24 cellular contexts compared by ENCODE assay signal in genomic region chr19:5337886-5338595, GRCh38. TPM values are rescaled to one million over a fixed set of nuclear protein-coding genes. Genes with fewer than 3 reads are reported as not detected.
DNase-seq lines count a peak whose midpoint lies in the region; ATAC-seq and TF ChIP-seq lines count a peak whose summit lies in the region.
"Had no signal": no experiment of that assay in that cellular context is flagged by ENCODE, and none has a peak within 500 bp of the region (broad histone marks: within the 10 kb centered on the region; RNA-seq: fewer than 3 reads in every experiment).

No MANE protein-coding gene starts in this region.

- no peaks in the 10 kb centered on the region for H3K9me3 Mint-ChIP-seq in chondrocyte (ENCODE audit: low read depth)
- no peaks in the 10 kb centered on the region for H3K9me3 Mint-ChIP-seq in nephron
- H3K9me3 Mint-ChIP-seq: activated CD4-positive, alpha-beta memory T cell treated with anti-CD3 and anti-CD28 coated beads, Interleukin-2, amount 10 ng/mL, durations not matched to agents 7 days and 5 days; activated naive CD8-positive, alpha-beta T cell treated with anti-CD3 and anti-CD28 coated beads for 36 hours; activated T-cell treated with anti-CD3 and anti-CD28 coated beads, Interleukin-2, amount 50 U/mL, for 24 hours had no signal

- peaks cover 0 to 75% (median 34%) of the 10 kb centered on the region in 11 experiments; a peak in 17 of 22 replicates for H4K20me1 ChIP-seq in BLaER1 treated with 17β-estradiol and CSF1 and Interleukin-3, amounts not matched to agents 10 nM and 100 nM
- no peaks in the 10 kb centered on the region for H4K20me1 ChIP-seq in mammary epithelial cell (ENCODE audit: insufficient read depth, low read length)

- H3K4me3 Mint-ChIP-seq in chondrocyte (ENCODE audit: unreplicated experiment) (peak overlapping the region; percentile 73), nephron (peak overlapping the region; percentile 47 to 96 (median 72))

- no peaks in the 10 kb centered on the region for H3K36me3 ChIP-seq in BLaER1 treated with 17β-estradiol and CSF1 and Interleukin-3, amounts not matched to agents 10 nM and 100 nM
- peaks cover 8% of the 10 kb centered on the region for H3K36me3 ChIP-seq in HUES6 (ENCODE audit: control insufficient read depth, insufficient read depth, low read length)
- no peaks in the 10 kb centered on the region for H3K36me3 ChIP-seq in mammary epithelial cell (ENCODE audit: insufficient read depth, low read length)
- H3K36me3 ChIP-seq: brain microvascular endothelial cell, left lung, stomach had no signal

- ATAC-seq in SK-N-SH treated with all-trans-retinoic acid at 6 μM for 48 hours = no peak
- ATAC-seq: foreskin keratinocyte, left lung had no signal

- peak overlapping the region in 4 of 10 experiments; percentile 14 to 59 (median 56); a peak in 6 of 20 replicates for H3K4me3 ChIP-seq in BLaER1 treated with 17β-estradiol and CSF1 and Interleukin-3, amounts not matched to agents 10 nM and 100 nM
- H3K4me3 ChIP-seq in HUES6 (ENCODE audit: low read depth, low read length) (peak overlapping the region; percentile 78), mammary epithelial cell (replicated peaks in 1 of 3; ENCODE audit: insufficient read depth in 1 of 3, low read depth in 2 of 3, low read length in 3 of 3) (no peak overlapping the region)
- H3K4me3 ChIP-seq: left lung had no signal

- H3K27me3 Mint-ChIP-seq in chondrocyte (ENCODE audit: low read depth) (peaks cover 5% of the 10 kb centered on the region), nephron (ENCODE audit: low read depth) (peaks cover 73% of the 10 kb centered on the region)

- DNase-seq in chondrocyte (ENCODE audit: low spot score) (no peak), SKM-1 (lab: John Stamatoyannopoulos, UW; ENCODE audit: unreplicated experiment) (no peak), mammary epithelial cell (no peak), epidermal melanocyte (ENCODE audit: insufficient read length, low spot score) (no peak)
- DNase-seq: activated CD4-positive, alpha-beta memory T cell treated with anti-CD3 and anti-CD28 coated beads, Interleukin-2, amount 10 ng/mL, durations not matched to agents 7 days and 5 days; activated naive CD8-positive, alpha-beta T cell treated with anti-CD3 and anti-CD28 coated beads for 36 hours; activated T-cell treated with anti-CD3 and anti-CD28 coated beads, Interleukin-2, amount 50 U/mL, for 24 hours; brain microvascular endothelial cell; CD4-positive, alpha-beta memory T cell; cortex of kidney; foreskin keratinocyte; GOT3; NCI-H1048; NCI-H226; stomach; T-helper 1 cell had no signal

- H3K36me3 Mint-ChIP-seq in chondrocyte (ENCODE audit: low read depth) (no peaks in the 10 kb centered on the region), nephron (ENCODE audit: low read depth) (no peaks in the 10 kb centered on the region)
- H3K36me3 Mint-ChIP-seq: activated naive CD8-positive, alpha-beta T cell treated with anti-CD3 and anti-CD28 coated beads for 36 hours; CD4-positive, alpha-beta memory T cell had no signal

- H3K4me1 Mint-ChIP-seq in chondrocyte (ENCODE audit: low read depth) (peaks cover 6% of the 10 kb centered on the region), nephron (peaks cover 23% of the 10 kb centered on the region)

- H3K4me2 ChIP-seq in BLaER1 treated with 17β-estradiol and CSF1 and Interleukin-3, amounts not matched to agents 10 nM and 100 nM = peak overlapping the region in 10 of 11 experiments; percentile 76 to 91 (median 82); a peak in 19 of 22 replicates
- no peak overlapping the region for H3K4me2 ChIP-seq in mammary epithelial cell (ENCODE audit: insufficient read depth, low read depth, low read length)

- no peak overlapping the region for H2AFZ ChIP-seq in mammary epithelial cell (ENCODE audit: low read depth, low read length)
- H2AFZ ChIP-seq: parathyroid adenoma had no signal

- H3K27me3 ChIP-seq in BLaER1 treated with 17β-estradiol and CSF1 and Interleukin-3, amounts not matched to agents 10 nM and 100 nM = peaks cover 90 to 100% (median 99%) of the 10 kb centered on the region in 11 experiments
- H3K27me3 ChIP-seq in HUES6 (ENCODE audit: control insufficient read depth, insufficient read depth, low read length) (peaks cover 33% of the 10 kb centered on the region), mammary epithelial cell (ENCODE audit: insufficient read depth, low read length) (peaks cover 11% of the 10 kb centered on the region)
- H3K27me3 ChIP-seq: brain microvascular endothelial cell had no signal

- CTCF ChIA-PET in mammary epithelial cell (lab: Charles Lee; ENCODE audit: low non-redundant PET) = no interaction called here

- H3K9ac ChIP-seq in BLaER1 treated with 17β-estradiol and CSF1 and Interleukin-3, amounts not matched to agents 10 nM and 100 nM = peak overlapping the region in 4 of 11 experiments; percentile 43 to 64 (median 54); a peak in 3 of 22 replicates
- H3K9ac ChIP-seq in HUES6 (ENCODE audit: low read length) (peak overlapping the region; percentile 15), mammary epithelial cell (ENCODE audit: insufficient read depth, low read length) (no peak overlapping the region)
- H3K9ac ChIP-seq: parathyroid adenoma had no signal

- WGBS in mammary epithelial cell (ENCODE audit: low coverage, missing lambda C conversion rate) = 85% methylated on average over 18 of the region's 27 CpGs

- dilution Hi-C loops in mammary epithelial cell (cut with HindIII; ENCODE audit: low sequenced_read_pairs) = loop anchor here (5.0 kb wide), 1 partner anchor 131 kb away; no protein-coding TSS in a partner anchor

- intact Hi-C loops in mammary epithelial cell (cut with micrococcal nuclease) = no loop called here

- no TSS peak for BruUV-seq in mammary epithelial cell (replicated peaks; lab: Mats Ljungman, UMichigan)

- in situ Hi-C loops in mammary epithelial cell (cut with MboI; ENCODE audit: low sequenced_read_pairs in 2 of 2) = no loop called here

- peaks cover 32 to 69% (median 55%) of the 10 kb centered on the region in 10 experiments for H3K4me1 ChIP-seq in BLaER1 treated with 17β-estradiol and CSF1 and Interleukin-3, amounts not matched to agents 10 nM and 100 nM
- H3K4me1 ChIP-seq in HUES6 (ENCODE audit: control insufficient read depth, insufficient read depth, low read length) = peaks cover 18% of the 10 kb centered on the region
- peaks cover 7% of the 10 kb centered on the region for H3K4me1 ChIP-seq in mammary epithelial cell (ENCODE audit: insufficient read depth, low read length)
- H3K4me1 ChIP-seq: foreskin keratinocyte, parathyroid adenoma had no signal

- peak overlapping the region in 3 of 11 experiments; percentile 27 to 56 (median 54); a peak in 3 of 22 replicates for H3K27ac ChIP-seq in BLaER1 treated with 17β-estradiol and CSF1 and Interleukin-3, amounts not matched to agents 10 nM and 100 nM
- H3K27ac ChIP-seq in HUES6 (ENCODE audit: low read depth, low read length) (no peak overlapping the region), mammary epithelial cell (ENCODE audit: insufficient read depth, low read depth, low read length) (no peak overlapping the region)
- H3K27ac ChIP-seq: brain microvascular endothelial cell, epithelial cell of prostate, foreskin keratinocyte, HL-60, left lung, parathyroid adenoma, stomach had no signal

- H3K27ac Mint-ChIP-seq in chondrocyte (ENCODE audit: unreplicated experiment) (no peak overlapping the region), nephron (no peak overlapping the region)
- H3K27ac Mint-ChIP-seq: activated CD4-positive, alpha-beta memory T cell treated with anti-CD3 and anti-CD28 coated beads, Interleukin-2, amount 10 ng/mL, durations not matched to agents 7 days and 5 days; activated T-cell treated with anti-CD3 and anti-CD28 coated beads, Interleukin-2, amount 50 U/mL, for 24 hours had no signal

- no peak for TF ChIP-seq CTCF in chondrocyte (IDR thresholded peaks at IDR 0.05)
- no peak for TF ChIP-seq CTCF in nephron (IDR thresholded peaks at IDR 0.05; ENCODE audit: unreplicated experiment in 3 of 3)
- TF ChIP-seq CTCF in mammary epithelial cell (conservative IDR thresholded peaks at IDR 0.05 in 1 of 2, IDR thresholded peaks at IDR 0.05 in 1 of 2; ENCODE audit: extremely low read depth in 1 of 2, insufficient read depth in 1 of 2, low read depth in 1 of 2, low read length in 2 of 2) = no peak

- H3K9me3 ChIP-seq in BLaER1 treated with 17β-estradiol and CSF1 and Interleukin-3, amounts not matched to agents 10 nM and 100 nM (replicated peaks in 1 of 11) = no peaks in the 10 kb centered on the region
- H3K9me3 ChIP-seq in HUES6 (ENCODE audit: control insufficient read depth, insufficient read depth, low read depth, low read length) (no peaks in the 10 kb centered on the region), mammary epithelial cell (replicated peaks; ENCODE audit: insufficient read depth, low read length) (no peaks in the 10 kb centered on the region)
- H3K9me3 ChIP-seq: left lung, stomach had no signal

- no peaks in the 10 kb centered on the region for H3K79me2 ChIP-seq in mammary epithelial cell (ENCODE audit: insufficient read depth, low read length)
- H3K79me2 ChIP-seq: parathyroid adenoma had no signal

TF ChIP-seq in SK-N-SH treated with all-trans-retinoic acid at 6 μM for 48 hours, 23 proteins besides CTCF, POLR2A, EP300 and RAD21 (continues in another document):
- TF ChIP-seq ESRRG (CRISPR knock-in tag; IDR thresholded peaks at IDR 0.05) (no peak), ZNF565 (CRISPR knock-in tag; conservative IDR thresholded peaks at IDR 0.05; ENCODE audit: low read depth) (no peak), CREB5 (CRISPR knock-in tag; IDR thresholded peaks at IDR 0.05; ENCODE audit: low read depth) (no peak), ZC3H10 (CRISPR knock-in tag; IDR thresholded peaks at IDR 0.05) (no peak)

RNA-seq across cellular contexts. Expression of gene PTPRS, which starts 2.6 kb away (rescaled TPM):
- total RNA-seq in chondrocyte (129 to 133 TPM (median 130 TPM) in 3 replicates), mammary epithelial cell (10 to 100 TPM; 32.2 to 93.4 TPM)
- 8.0 TPM for polyA plus RNA-seq in mammary epithelial cell
- polyA minus RNA-seq in mammary epithelial cell = 22.9 TPM
- total RNA-seq: activated CD4-positive, alpha-beta memory T cell treated with anti-CD3 and anti-CD28 coated beads, Interleukin-2, amount 10 ng/mL, durations not matched to agents 7 days and 5 days had no signal
